Comparison of ENCODE assay signal across 30 cellular contexts in the genomic region with DNA sequence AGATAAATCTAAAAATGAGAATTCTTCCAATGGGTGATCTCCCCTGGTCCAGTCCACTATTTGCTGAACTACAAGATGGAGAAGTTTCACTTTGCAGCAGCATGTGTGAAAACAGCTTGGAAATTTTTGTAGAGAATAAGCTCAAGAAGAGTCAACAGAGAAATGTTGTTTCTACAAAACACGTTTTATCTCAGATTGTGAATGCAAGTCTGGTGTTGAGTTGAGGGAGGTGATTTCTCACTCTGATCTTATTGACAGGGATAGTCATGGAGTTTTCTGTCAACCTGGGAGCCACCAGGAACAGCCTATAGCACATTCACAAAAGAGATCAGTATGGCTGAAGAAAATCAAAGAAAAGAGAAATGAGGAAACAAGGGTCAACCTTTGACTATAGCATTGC.
"Had no signal": no experiment of that assay in that cellular context is flagged by ENCODE, and none has a peak within 500 bp of the region (broad histone marks: within the 10 kb centered on the region; RNA-seq: fewer than 3 reads in every experiment).

No MANE protein-coding gene starts in this region.

- FAIRE-seq: islet of Langerhans had no signal

- H3K4me3 Mint-ChIP-seq: endodermal cell; mesothelial cell of epicardium; naive B cell; nephron; stimulated activated naive CD8-positive, alpha-beta T cell treated with anti-CD3 and anti-CD28 coated beads, Interleukin-15, amount 100 ng/mL, for 72 hours had no signal

- H3K4me1 Mint-ChIP-seq: naive B cell had no signal

- H3K27me3 ChIP-seq: foreskin keratinocyte, gastroesophageal sphincter, heart right ventricle, left lung, right atrium auricular region, suprapubic skin, transverse colon, upper lobe of right lung, uterus had no signal

- DNase-seq: effector CD8-positive, alpha-beta T cell; endodermal cell; foreskin keratinocyte; heart right ventricle; hippocampal formation; left cardiac atrium; left lung; mesenchymal stem cell; mucosa of descending colon; naive B cell; nucleus accumbens; stimulated activated CD4-positive, alpha-beta T cell treated with anti-CD3 and anti-CD28 coated beads, Interleukin-12 subunit alpha, Interleukin-12 subunit beta, amount 100 ng/mL, for 4 hours; stimulated activated CD4-positive, alpha-beta T cell treated with anti-CD3 and anti-CD28 coated beads, Interleukin-1b, Interleukin-23, amount 100 ng/mL, for 48 hours; stimulated activated CD4-positive, alpha-beta T cell treated with anti-CD3 and anti-CD28 coated beads, Interleukin-4, amount 100 ng/mL, for 1 hour; stimulated activated CD8-positive, alpha-beta memory T cell treated with anti-CD3 and anti-CD28 coated beads, Interleukin-4, amount 100 ng/mL, for 48 hours; stimulated activated naive CD4-positive, alpha-beta T cell; stimulated activated naive CD8-positive, alpha-beta T cell treated with anti-CD3 and anti-CD28 coated beads, Interleukin-15, amount 100 ng/mL, for 72 hours; transverse colon; upper lobe of right lung; uterus had no signal

- ATAC-seq: esophagus mucosa; foreskin keratinocyte; gastroesophageal sphincter; heart right ventricle; left cardiac atrium; left lung; mucosa of descending colon; sciatic nerve; stimulated activated naive CD8-positive, alpha-beta T cell treated with anti-CD3 and anti-CD28 coated beads, Interleukin-15, amount 100 ng/mL, for 72 hours; upper lobe of right lung had no signal

- H3K27me3 Mint-ChIP-seq: naive B cell; stimulated activated naive CD8-positive, alpha-beta T cell treated with anti-CD3 and anti-CD28 coated beads, Interleukin-15, amount 100 ng/mL, for 72 hours had no signal

- H3K36me3 Mint-ChIP-seq: mesothelial cell of epicardium, naive B cell had no signal

- H3K27ac Mint-ChIP-seq: endodermal cell, mesothelial cell of epicardium, naive B cell, nephron had no signal

- H3K9me3 Mint-ChIP-seq: endodermal cell, naive B cell, nephron had no signal

- H3K4me3 ChIP-seq: gastroesophageal sphincter, heart right ventricle, left lung, mucosa of descending colon, prostate gland, right atrium auricular region, smooth muscle cell, suprapubic skin, transverse colon, upper lobe of right lung, uterus had no signal

- H3K36me3 ChIP-seq: gastroesophageal sphincter, heart right ventricle, left lung, prostate gland, right atrium auricular region, suprapubic skin, transverse colon, upper lobe of right lung, uterus had no signal
